8 cellular contexts compared by ENCODE assay signal in the genomic region with DNA sequence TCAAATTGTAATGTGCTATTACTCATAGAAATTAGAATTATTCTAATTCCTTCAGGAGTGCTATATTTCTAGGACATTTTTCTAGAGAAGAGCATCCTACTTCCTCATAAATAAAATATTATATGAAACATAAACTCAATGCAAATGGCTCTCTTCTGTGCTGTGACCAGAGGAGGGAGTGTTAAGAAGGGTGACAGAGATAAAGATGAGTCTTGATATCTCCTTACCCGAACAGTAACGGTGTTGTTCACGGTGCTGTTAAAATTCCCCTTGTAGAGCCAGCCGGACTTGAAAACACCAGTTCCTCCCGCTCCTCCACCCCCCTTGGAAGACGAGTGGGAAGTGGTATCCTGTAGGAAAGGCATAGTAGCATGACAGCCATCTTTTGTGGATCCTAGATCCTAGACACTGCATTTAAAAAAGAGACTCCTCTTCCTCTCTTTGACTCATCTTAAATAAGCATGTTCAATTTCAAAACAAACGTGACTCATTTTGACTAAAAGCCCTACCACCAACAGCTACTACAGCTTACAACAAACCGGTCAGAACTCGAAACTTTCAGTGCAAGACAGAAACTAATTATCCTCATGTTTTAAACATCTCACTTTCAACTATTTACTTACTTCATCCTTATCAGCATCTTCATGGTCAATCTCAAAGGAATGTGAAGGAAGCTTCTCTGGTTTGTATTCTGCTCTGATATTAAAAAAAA.
DNase-seq lines count a peak whose midpoint lies in the region; ATAC-seq and TF ChIP-seq lines count a peak whose summit lies in the region.

No MANE protein-coding gene starts in this region.

- no peak overlapping the region for H3K4me3 ChIP-seq in coronary artery

- DNase-seq in Caki2 (ENCODE audit: low read depth) (peak; percentile 58), HT1080 (ENCODE audit: low read depth) (peak; percentile 94), dedifferentiated amniotic fluid mesenchymal stem cell (ENCODE audit: extremely low spot score) (peak; percentile 55), NCI-H1417 treated with DMSO at 0.1 percent for 48 hours (lab: John Stamatoyannopoulos, UW) (no peak), coronary artery (ENCODE audit: low spot score) (no peak), DMS79 (lab: John Stamatoyannopoulos, UW) (no peak), NCI-H2196 treated with DMSO at 0.1 percent for 48 hours (lab: John Stamatoyannopoulos, UW; ENCODE audit: unreplicated experiment) (no peak)

- no peak overlapping the region for H3K27ac ChIP-seq in coronary artery

- ATAC-seq in GM21423 (IDR thresholded peaks at IDR 0.05; ENCODE audit: unreplicated experiment): peak; percentile 61

- in situ Hi-C loops in Caki2 (cut with HindIII; ENCODE audit: low pct_unique_long_range_greater_than_20kb, low sequenced_read_pairs): no loop called here

- no peak for TF ChIP-seq CTCF in coronary artery (IDR thresholded peaks at IDR 0.05)

Comparison
In these comparisons a context has a peak if more than half of its experiments do, and no peak if none do; other contexts are left out.
1. DNase-seq: peak in Caki2 (single experiment), HT1080 (single experiment) and dedifferentiated amniotic fluid mesenchymal stem cell (single experiment); none in NCI-H1417 treated with DMSO at 0.1 percent for 48 hours (single experiment), coronary artery (single experiment), DMS79 (single experiment) and NCI-H2196 treated with DMSO at 0.1 percent for 48 hours (single experiment).